In genomic region chr10:52770904-52771303, GRCh38 we compare ENCODE assay signal across 1 cellular context.
A peak's percentile ranks its signal among the peaks of the same experiment; 100 is the strongest.
TF ChIP-seq lines count a peak whose summit lies in the region.

No MANE protein-coding gene starts in this region.

TF ChIP-seq in HepG2, 621 proteins besides CTCF, POLR2A, EP300 and RAD21 (continued from another document):
- peak; percentile 68 for TF ChIP-seq ARID5B (CRISPR knock-in tag; IDR thresholded peaks at IDR 0.05)
- TF ChIP-seq RCOR2 (CRISPR knock-in tag; IDR thresholded peaks at IDR 0.05) = no peak
- TF ChIP-seq NR2F1 (CRISPR knock-in tag; IDR thresholded peaks at IDR 0.05) = peak; percentile 46 to 63; a peak in 3 of 4 replicates
- peak; percentile 47; the same call in 1 of the 2 replicates for TF ChIP-seq ZNF792 (CRISPR knock-in tag; IDR thresholded peaks at IDR 0.05)
- no peak for TF ChIP-seq DBP (CRISPR knock-in tag; IDR thresholded peaks at IDR 0.05; ENCODE audit: not compliant biosample characterization)
- TF ChIP-seq YY1 (IDR thresholded peaks at IDR 0.05; ENCODE audit: insufficient read depth, insufficient replicate concordance, low read depth, low read length) = no peak
- TF ChIP-seq RARA (CRISPR knock-in tag; IDR thresholded peaks at IDR 0.05) = peak; percentile 96
- TF ChIP-seq PPARG (CRISPR knock-in tag; conservative IDR thresholded peaks at IDR 0.05) = peak; percentile 46; the same call in 1 of the 2 replicates
- TF ChIP-seq MYPOP (CRISPR knock-in tag; IDR thresholded peaks at IDR 0.05) = 0 out of 2 replicates have a peak, but pooled peaks have one; percentile 38
- peak; percentile 84 for TF ChIP-seq RXRB (CRISPR knock-in tag; IDR thresholded peaks at IDR 0.05; ENCODE audit: borderline replicate concordance)
- 0 out of 2 replicates have a peak, but pooled peaks have one; percentile 28 for TF ChIP-seq ZNF775 (CRISPR knock-in tag; IDR thresholded peaks at IDR 0.05; ENCODE audit: borderline replicate concordance)
- peak; percentile 44 for TF ChIP-seq HMG20A (CRISPR knock-in tag; IDR thresholded peaks at IDR 0.05; ENCODE audit: borderline replicate concordance)
- TF ChIP-seq ZNF777 (CRISPR knock-in tag; IDR thresholded peaks at IDR 0.05) = no peak
- peak; percentile 47; the same call in 1 of the 2 replicates for TF ChIP-seq SOX5 (CRISPR knock-in tag; IDR thresholded peaks at IDR 0.05; ENCODE audit: borderline replicate concordance)
- peak; percentile 60 for TF ChIP-seq FOXA3 (CRISPR knock-in tag; IDR thresholded peaks at IDR 0.05)
- TF ChIP-seq ZBED4 (CRISPR knock-in tag; IDR thresholded peaks at IDR 0.05; ENCODE audit: borderline replicate concordance) = 0 out of 2 replicates have a peak, but pooled peaks have one; percentile 13
- TF ChIP-seq SOX13 (IDR thresholded peaks at IDR 0.05) = no peak
- TF ChIP-seq SOX13 (CRISPR knock-in tag; conservative IDR thresholded peaks at IDR 0.05 in 1 of 2, IDR thresholded peaks at IDR 0.05 in 1 of 2) = peak in 1 of 2 experiments; percentile 57; a peak in 1 of 4 replicates
